Comparison of ENCODE assay signal across 1 cellular context in genomic region chr2:234375481-234375880, GRCh38.
TF ChIP-seq lines count a peak whose summit lies in the region.

No MANE protein-coding gene starts in this region.

TF ChIP-seq in GM23338, 12 proteins besides CTCF, POLR2A, EP300 and RAD21 (continued from another document):
- no peak for TF ChIP-seq ZNF114 (CRISPR knock-in tag; IDR thresholded peaks at IDR 0.05)
- TF ChIP-seq NANOG (IDR thresholded peaks at IDR 0.05; ENCODE audit: borderline replicate concordance), result no peak
- TF ChIP-seq POLR2AphosphoS5 (IDR thresholded peaks at IDR 0.05; ENCODE audit: low read depth), result no peak
- no peak for TF ChIP-seq EZH2 (IDR thresholded peaks at IDR 0.05; ENCODE audit: low read depth, unreplicated experiment)
- TF ChIP-seq REST (IDR thresholded peaks at IDR 0.05; ENCODE audit: unreplicated experiment), result no peak
- no peak for TF ChIP-seq CREB1 (CRISPR knock-in tag; IDR thresholded peaks at IDR 0.05; ENCODE audit: low read depth)
- no peak for TF ChIP-seq JUNB (IDR thresholded peaks at IDR 0.05; ENCODE audit: unreplicated experiment)
